ENCODE assay signal across 23 cellular contexts in genomic region chr19:46206176-46206575, GRCh38. TPM values are rescaled to one million over a fixed set of nuclear protein-coding genes. Genes with fewer than 3 reads are reported as not detected.
DNase-seq lines count a peak whose midpoint lies in the region; ATAC-seq and TF ChIP-seq lines count a peak whose summit lies in the region.
"Had no signal": no experiment of that assay in that cellular context is flagged by ENCODE, and none has a peak within 500 bp of the region (broad histone marks: within the 10 kb centered on the region; RNA-seq: fewer than 3 reads in every experiment).

No MANE protein-coding gene starts in this region.

- CTCF ChIA-PET in HCT116 (lab: Charles Lee) (no interaction called here), RWPE1 (lab: Yijun Ruan, JAX) (interaction anchor here (1.4 kb wide), 1 partner anchor 178 kb away, joined by 3 read pairs; no protein-coding TSS in a partner anchor), SK-N-SH (lab: Yijun Ruan, JAX) (interaction anchor here (0.8 to 1.9 kb wide), 4 partner anchors 18 to 178 kb away, joined by 3 to 8 read pairs (median 4); no protein-coding TSS in a partner anchor)

- no peaks in the 10 kb centered on the region for H3K36me3 ChIP-seq in HCT116 (ENCODE audit: control insufficient read depth in 1 of 2, insufficient read depth in 2 of 2, low read length in 2 of 2)
- no peaks in the 10 kb centered on the region for H3K36me3 ChIP-seq in prostate gland
- no peaks in the 10 kb centered on the region for H3K36me3 ChIP-seq in SK-N-SH (replicated peaks in 1 of 2; ENCODE audit: control insufficient read depth in 1 of 2, insufficient read depth in 2 of 2, low read length in 1 of 2)
- H3K36me3 ChIP-seq: cardiac muscle cell had no signal

- no peak overlapping the region for H3K4me3 Mint-ChIP-seq in stimulated activated naive B cell treated with anti-CD40 and anti-IgM and Interleukin-4, amounts not matched to agents 10 μg/mL and 1 μg/mL and 100 μg/mL, for 72 hours
- H3K4me3 Mint-ChIP-seq: activated CD8-positive, alpha-beta T cell treated with anti-CD3 and anti-CD28 coated beads, Interleukin-2, amount 10 ng/mL, durations not matched to agents 7 days and 5 days; activated naive CD8-positive, alpha-beta T cell treated with anti-CD3 and anti-CD28 coated beads for 36 hours had no signal

- no peak for TF ChIP-seq EP300 in SK-N-SH (IDR thresholded peaks at IDR 0.05; ENCODE audit: borderline replicate concordance in 1 of 2, low read depth in 1 of 2, low read length in 1 of 2)

- no peak overlapping the region for H3K27ac Mint-ChIP-seq in stimulated activated naive B cell treated with anti-CD40 and anti-IgM and Interleukin-4, amounts not matched to agents 10 μg/mL and 1 μg/mL and 100 μg/mL, for 72 hours
- H3K27ac Mint-ChIP-seq: activated CD8-positive, alpha-beta T cell treated with anti-CD3 and anti-CD28 coated beads, Interleukin-2, amount 10 ng/mL, durations not matched to agents 7 days and 5 days; activated naive CD8-positive, alpha-beta T cell treated with anti-CD3 and anti-CD28 coated beads for 36 hours had no signal

- H3K36me3 Mint-ChIP-seq in stimulated activated naive B cell treated with anti-CD40 and anti-IgM and Interleukin-4, amounts not matched to agents 10 μg/mL and 1 μg/mL and 100 μg/mL, for 72 hours: no peaks in the 10 kb centered on the region
- H3K36me3 Mint-ChIP-seq: activated naive CD8-positive, alpha-beta T cell treated with anti-CD3 and anti-CD28 coated beads for 36 hours had no signal

- H3K4me1 Mint-ChIP-seq in stimulated activated naive B cell treated with anti-CD40 and anti-IgM and Interleukin-4, amounts not matched to agents 10 μg/mL and 1 μg/mL and 100 μg/mL, for 72 hours: no peaks in the 10 kb centered on the region

- no peaks in the 10 kb centered on the region for H3K9me3 ChIP-seq in HCT116 (ENCODE audit: control insufficient read depth in 1 of 2, insufficient read depth in 1 of 2, low read depth in 1 of 2, low read length in 2 of 2)
- no peaks in the 10 kb centered on the region for H3K9me3 ChIP-seq in prostate gland
- H3K9me3 ChIP-seq in SK-N-SH: no peaks in the 10 kb centered on the region

- 38% methylated on average over 5 of the region's 5 CpGs for WGBS in prostate gland
- 22% methylated on average over 5 of the region's 5 CpGs for WGBS in SK-N-SH (ENCODE audit: low lambda C conversion rate)

- TF ChIP-seq POLR2A in HCT116 (IDR thresholded peaks at IDR 0.05; ENCODE audit: borderline replicate concordance, extremely low read depth, insufficient read depth, insufficient read length) (no peak), prostate gland (IDR thresholded peaks at IDR 0.05) (no peak)

- BruUV-seq in HCT116 (replicated peaks; lab: Mats Ljungman, UMichigan): no TSS peak

- H2AFZ ChIP-seq in HCT116 (ENCODE audit: low read depth, low read length, poor library complexity, severe bottlenecking) (no peak overlapping the region), SK-N-SH (ENCODE audit: low read depth) (no peak overlapping the region)
- H2AFZ ChIP-seq: hepatocyte had no signal

- intact Hi-C loops in HCT116 (cut with micrococcal nuclease): no loop called here
- intact Hi-C loops in prostate gland (cut with DNase I): no loop called here

- peaks cover 42 to 47% of the 10 kb centered on the region in 2 donors for H3K27me3 Mint-ChIP-seq in stimulated activated naive B cell treated with anti-CD40 and anti-IgM and Interleukin-4, amounts not matched to agents 10 μg/mL and 1 μg/mL and 100 μg/mL, for 72 hours

- H4K20me1 ChIP-seq in HCT116 (ENCODE audit: insufficient read depth): no peaks in the 10 kb centered on the region
- no peaks in the 10 kb centered on the region for H4K20me1 ChIP-seq in SK-N-SH (ENCODE audit: insufficient read depth)

- H3K4me2 ChIP-seq in HCT116 (ENCODE audit: low read length) (peak overlapping the region; percentile 28; the same call in 1 of the 2 replicates), SK-N-SH (no peak overlapping the region)
- H3K4me2 ChIP-seq: hepatocyte had no signal

- H3F3A ChIP-seq in SK-N-SH (replicated peaks; ENCODE audit: insufficient read depth): peaks cover 4% of the 10 kb centered on the region

- DNase-seq in HCT116 (ENCODE audit: low read depth, low spot score) (no peak), RWPE1 (ENCODE audit: low spot score) (peak; percentile 89), glomerular visceral epithelial cell (ENCODE audit: extremely low spot score) (peak; percentile 60), prostate gland (ENCODE audit: low spot score) (peak; percentile 59), amygdala (lab: John Stamatoyannopoulos, UW) (no peak), activated T-cell treated with anti-CD3 and anti-CD28 coated beads for 4 hours (no peak), SK-N-SH (no peak)
- no peak for DNase-seq in stimulated activated naive B cell treated with anti-CD40 and anti-IgM and Interleukin-4, amounts not matched to agents 10 μg/mL and 1 μg/mL and 100 μg/mL, for 72 hours
- DNase-seq: activated CD8-positive, alpha-beta T cell treated with anti-CD3 and anti-CD28 coated beads, Interleukin-2, amount 10 ng/mL, durations not matched to agents 7 days and 5 days; activated naive CD8-positive, alpha-beta T cell treated with anti-CD3 and anti-CD28 coated beads for 36 hours; COR-L47; NCI-H1417; NCI-H2227 treated with DMSO at 0.1 percent for 48 hours; occipital lobe had no signal

- H3K9me3 Mint-ChIP-seq in stimulated activated naive B cell treated with anti-CD40 and anti-IgM and Interleukin-4, amounts not matched to agents 10 μg/mL and 1 μg/mL and 100 μg/mL, for 72 hours: no peaks in the 10 kb centered on the region
- H3K9me3 Mint-ChIP-seq: activated naive CD8-positive, alpha-beta T cell treated with anti-CD3 and anti-CD28 coated beads for 36 hours had no signal

- H3K79me2 ChIP-seq in HCT116 (ENCODE audit: insufficient read depth, low read length) (no peaks in the 10 kb centered on the region), SK-N-SH (ENCODE audit: insufficient read depth) (no peaks in the 10 kb centered on the region)
- H3K79me2 ChIP-seq: hepatocyte had no signal

- H3K27me3 ChIP-seq in HCT116 (ENCODE audit: insufficient read depth, low read length) (0 out of 2 replicates have a peak, but pooled peaks cover 3% of the 10 kb centered on the region), prostate gland (replicated peaks; ENCODE audit: insufficient read depth) (peaks cover 2% of the 10 kb centered on the region), SK-N-SH (ENCODE audit: insufficient read depth) (peaks cover 9% of the 10 kb centered on the region; the same call in 1 of the 2 replicates)
- H3K27me3 ChIP-seq: cardiac muscle cell, hepatocyte had no signal

- TF ChIP-seq CTCF in HCT116 (IDR thresholded peaks at IDR 0.05 in 2 of 3, conservative IDR thresholded peaks at IDR 0.05 in 1 of 3; ENCODE audit: borderline replicate concordance in 1 of 3, insufficient read depth in 1 of 3, low read depth in 2 of 3, low read length in 2 of 3): no peak
- no peak for TF ChIP-seq CTCF in RWPE1 (conservative IDR thresholded peaks at IDR 0.05; ENCODE audit: low read depth)
- TF ChIP-seq CTCF in prostate gland (IDR thresholded peaks at IDR 0.05): no peak
- TF ChIP-seq CTCF in SK-N-SH (IDR thresholded peaks at IDR 0.05): no peak

- H3K9ac ChIP-seq in HCT116 (ENCODE audit: low read length) (no peak overlapping the region), SK-N-SH (no peak overlapping the region)

- H3K4me1 ChIP-seq in HCT116 (ENCODE audit: control insufficient read depth in 1 of 2, insufficient read depth in 2 of 2, low read length in 2 of 2) (peaks cover 24 to 63% of the 10 kb centered on the region in 2 experiments), prostate gland (replicated peaks) (no peaks in the 10 kb centered on the region), SK-N-SH (ENCODE audit: control insufficient read depth in 1 of 2, insufficient read depth in 2 of 2, low read depth in 1 of 2, low read length in 1 of 2) (0 out of 4 replicates have a peak, but pooled peaks cover 0 to 5% of the 10 kb centered on the region in 2 experiments)

- no peaks in the 10 kb centered on the region for H3K9me2 ChIP-seq in HCT116 (ENCODE audit: insufficient read depth)
- no peaks in the 10 kb centered on the region for H3K9me2 ChIP-seq in SK-N-SH

- H3K27ac ChIP-seq in HCT116 (ENCODE audit: low read depth, low read length): no peak overlapping the region
- H3K27ac ChIP-seq in RWPE1: peak overlapping the region; percentile 91
- no peak overlapping the region for H3K27ac ChIP-seq in prostate gland
- H3K27ac ChIP-seq in SK-N-SH (ENCODE audit: low read depth in 2 of 2, low read length in 1 of 2): no peak overlapping the region
- H3K27ac ChIP-seq: cardiac muscle cell, hepatocyte had no signal

- RAD21 ChIA-PET in HCT116 (lab: Charles Lee; ENCODE audit: low non-redundant PET in 1 of 2, low total read pairs in 2 of 2, uncharacterized antibody in 2 of 2, unreplicated experiment in 2 of 2): no interaction called here

- H3K4me3 ChIP-seq in HCT116 (replicated peaks in 1 of 2; ENCODE audit: low read depth in 1 of 2, low read length in 2 of 2): no peak overlapping the region
- no peak overlapping the region for H3K4me3 ChIP-seq in prostate gland
- no peak overlapping the region for H3K4me3 ChIP-seq in SK-N-SH (ENCODE audit: low read depth in 2 of 2, low read length in 1 of 2)
- H3K4me3 ChIP-seq: cardiac muscle cell, hepatocyte, K562 had no signal

- no peak for ATAC-seq in HCT116
- ATAC-seq in stimulated activated naive B cell treated with anti-CD40 and anti-IgM and Interleukin-4, amounts not matched to agents 10 μg/mL and 1 μg/mL and 100 μg/mL, for 72 hours (replicated peaks): no peak
- ATAC-seq: activated CD8-positive, alpha-beta T cell treated with anti-CD3 and anti-CD28 coated beads, Interleukin-2, amount 10 ng/mL, durations not matched to agents 7 days and 5 days; K562 had no signal

- no peak for TF ChIP-seq RAD21 in HCT116 (IDR thresholded peaks at IDR 0.05; ENCODE audit: low read depth)
- TF ChIP-seq RAD21 in SK-N-SH (IDR thresholded peaks at IDR 0.05; ENCODE audit: low read length): no peak

- POLR2A ChIA-PET in HCT116 (lab: Charles Lee): no interaction called here
- POLR2A ChIA-PET in RWPE1 (lab: Yijun Ruan, JAX; ENCODE audit: low non-redundant PET): no interaction called here
- POLR2A ChIA-PET in SK-N-SH (lab: Yijun Ruan, JAX): no interaction called here

TF ChIP-seq in HCT116, 20 proteins besides CTCF, POLR2A, EP300 and RAD21 (continues in another document):
- no peak for TF ChIP-seq TCF7L2 (IDR thresholded peaks at IDR 0.05; ENCODE audit: borderline replicate concordance, extremely low read depth, insufficient read depth, insufficient read length)

RNA-seq across cellular contexts. Expression of gene IGFL1, which starts 23.4 kb away (rescaled TPM):
- total RNA-seq in HCT116 (2021; ENCODE audit: unreplicated experiment) (not detected), prostate gland (1 to 10 TPM in 1 of 2 donors, not detected in 1; 4.8 TPM)
- polyA plus RNA-seq in HCT116 (2012): not detected in 2 replicates
- not detected in 2 replicates for polyA plus RNA-seq in SK-N-SH (2012; rRNA removed)
- polyA plus RNA-seq in SK-N-SH (2012; cell fraction: cytosol; rRNA removed): not detected in 2 replicates
- polyA plus RNA-seq in SK-N-SH (2012; cell fraction: nucleus; rRNA removed): 0.10 TPM in 1 of 2 replicates, not detected in the other
- total RNA-seq: activated CD8-positive, alpha-beta T cell treated with anti-CD3 and anti-CD28 coated beads, Interleukin-2, amount 10 ng/mL, durations not matched to agents 7 days and 5 days; activated naive CD8-positive, alpha-beta T cell treated with anti-CD3 and anti-CD28 coated beads for 36 hours; cardiac muscle cell; fibroblast of lung; G401; hepatocyte; K562; kidney epithelial cell; mucosa of gallbladder; occipital lobe; subcutaneous adipose tissue; T-helper 1 cell treated with Interleukin-12 subunit alpha and Interleukin-12 subunit beta and Interleukin-4 antibody, amounts not matched to agents 30 ng/mL and 1 ng/mL, for 36 hours had no signal
- polyA plus RNA-seq: cardiac muscle cell, fibroblast of lung, hepatocyte, K562 had no signal

RNA-seq across cellular contexts. Expression of gene IGFL2, which starts 58.1 kb away (rescaled TPM):
- not detected for total RNA-seq in HCT116 (2021; ENCODE audit: unreplicated experiment)
- 0.38 and 1.7 TPM in 2 replicates for polyA plus RNA-seq in HCT116 (2012)
- 1 to 10 TPM in 1 of 2 donors, not detected in 1; 2.7 TPM for total RNA-seq in prostate gland
- 0.21 and 0.23 TPM in 2 replicates for polyA plus RNA-seq in SK-N-SH (2012; rRNA removed)
- 0.05 and 0.06 TPM in 2 replicates for polyA plus RNA-seq in SK-N-SH (2012; cell fraction: cytosol; rRNA removed)
- polyA plus RNA-seq in SK-N-SH (2012; cell fraction: nucleus; rRNA removed): 0.11 and 0.18 TPM in 2 replicates
- total RNA-seq: activated CD8-positive, alpha-beta T cell treated with anti-CD3 and anti-CD28 coated beads, Interleukin-2, amount 10 ng/mL, durations not matched to agents 7 days and 5 days; activated naive CD8-positive, alpha-beta T cell treated with anti-CD3 and anti-CD28 coated beads for 36 hours; cardiac muscle cell; fibroblast of lung; kidney epithelial cell; mucosa of gallbladder; subcutaneous adipose tissue; T-helper 1 cell treated with Interleukin-12 subunit alpha and Interleukin-12 subunit beta and Interleukin-4 antibody, amounts not matched to agents 30 ng/mL and 1 ng/mL, for 36 hours had no signal
- polyA plus RNA-seq: fibroblast of lung had no signal

Comparison
In these comparisons a context has a peak if more than half of its experiments do, and no peak if none do; other contexts are left out.
1. DNase-seq: peak in RWPE1 (single experiment), glomerular visceral epithelial cell (single experiment) and prostate gland (single experiment); none in HCT116 (single experiment), amygdala (0 of 56), activated T-cell treated with anti-CD3 and anti-CD28 coated beads for 4 hours (single experiment), SK-N-SH (single experiment) and stimulated activated naive B cell treated with anti-CD40 and anti-IgM and Interleukin-4, amounts not matched to agents 10 μg/mL and 1 μg/mL and 100 μg/mL, for 72 hours (single experiment).